ENCODE assay signal across 1 cellular context in genomic region chr2:28566441-28567075, GRCh38.
TF ChIP-seq lines count a peak whose summit lies in the region.

No MANE protein-coding gene starts in this region.

TF ChIP-seq in K562, 482 proteins besides CTCF, POLR2A, EP300 and RAD21 (continued from another document and continues in another):
- TF ChIP-seq ZNF398 (CRISPR knock-in tag; IDR thresholded peaks at IDR 0.05): no peak
- TF ChIP-seq KHSRP (IDR thresholded peaks at IDR 0.05): no peak
- no peak for TF ChIP-seq TAL1 (IDR thresholded peaks at IDR 0.05)
- peak; percentile 81 for TF ChIP-seq STAG1 (CRISPR knock-in tag; IDR thresholded peaks at IDR 0.05; ENCODE audit: borderline replicate concordance)
- TF ChIP-seq ZNF77 (CRISPR knock-in tag; IDR thresholded peaks at IDR 0.05): no peak
- TF ChIP-seq ATF7 (IDR thresholded peaks at IDR 0.05): 0 out of 2 replicates have a peak, but pooled peaks have one; percentile 38
- TF ChIP-seq NFIC (IDR thresholded peaks at IDR 0.05): no peak
- no peak for TF ChIP-seq ZNF395 (CRISPR knock-in tag; IDR thresholded peaks at IDR 0.05)
- TF ChIP-seq RBM34 (IDR thresholded peaks at IDR 0.05; ENCODE audit: borderline replicate concordance, insufficient read depth, low read length): no peak
- no peak for TF ChIP-seq MYBL2 (IDR thresholded peaks at IDR 0.05; ENCODE audit: low read depth)
- TF ChIP-seq MYBL2 (CRISPR knock-in tag; IDR thresholded peaks at IDR 0.05; ENCODE audit: borderline replicate concordance): no peak
- TF ChIP-seq KDM2B (CRISPR knock-in tag; IDR thresholded peaks at IDR 0.05): no peak
- TF ChIP-seq CREB3L1 (IDR thresholded peaks at IDR 0.05; ENCODE audit: borderline replicate concordance, low read depth): no peak
- TF ChIP-seq PYGO2 (tag; IDR thresholded peaks at IDR 0.05): no peak
- no peak for TF ChIP-seq CREB1 (IDR thresholded peaks at IDR 0.05)
- no peak for TF ChIP-seq CREB1 (CRISPR knock-in tag; IDR thresholded peaks at IDR 0.05)
- no peak for TF ChIP-seq ZNF23 (CRISPR knock-in tag; IDR thresholded peaks at IDR 0.05)
- TF ChIP-seq, protein P1, sequence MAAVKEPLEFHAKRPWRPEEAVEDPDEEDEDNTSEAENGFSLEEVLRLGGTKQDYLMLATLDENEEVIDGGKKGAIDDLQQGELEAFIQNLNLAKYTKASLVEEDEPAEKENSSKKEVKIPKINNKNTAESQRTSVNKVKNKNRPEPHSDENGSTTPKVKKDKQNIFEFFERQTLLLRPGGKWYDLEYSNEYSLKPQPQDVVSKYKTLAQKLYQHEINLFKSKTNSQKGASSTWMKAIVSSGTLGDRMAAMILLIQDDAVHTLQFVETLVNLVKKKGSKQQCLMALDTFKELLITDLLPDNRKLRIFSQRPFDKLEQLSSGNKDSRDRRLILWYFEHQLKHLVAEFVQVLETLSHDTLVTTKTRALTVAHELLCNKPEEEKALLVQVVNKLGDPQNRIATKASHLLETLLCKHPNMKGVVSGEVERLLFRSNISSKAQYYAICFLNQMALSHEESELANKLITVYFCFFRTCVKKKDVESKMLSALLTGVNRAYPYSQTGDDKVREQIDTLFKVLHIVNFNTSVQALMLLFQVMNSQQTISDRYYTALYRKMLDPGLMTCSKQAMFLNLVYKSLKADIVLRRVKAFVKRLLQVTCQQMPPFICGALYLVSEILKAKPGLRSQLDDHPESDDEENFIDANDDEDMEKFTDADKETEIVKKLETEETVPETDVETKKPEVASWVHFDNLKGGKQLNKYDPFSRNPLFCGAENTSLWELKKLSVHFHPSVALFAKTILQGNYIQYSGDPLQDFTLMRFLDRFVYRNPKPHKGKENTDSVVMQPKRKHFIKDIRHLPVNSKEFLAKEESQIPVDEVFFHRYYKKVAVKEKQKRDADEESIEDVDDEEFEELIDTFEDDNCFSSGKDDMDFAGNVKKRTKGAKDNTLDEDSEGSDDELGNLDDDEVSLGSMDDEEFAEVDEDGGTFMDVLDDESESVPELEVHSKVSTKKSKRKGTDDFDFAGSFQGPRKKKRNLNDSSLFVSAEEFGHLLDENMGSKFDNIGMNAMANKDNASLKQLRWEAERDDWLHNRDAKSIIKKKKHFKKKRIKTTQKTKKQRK (IDR thresholded peaks at IDR 0.05; ENCODE audit: borderline replicate concordance, low read depth, low read length): no peak
- TF ChIP-seq KLF13 (tag; IDR thresholded peaks at IDR 0.05; ENCODE audit: borderline replicate concordance, low read depth): no peak
- TF ChIP-seq THAP7 (CRISPR knock-in tag; IDR thresholded peaks at IDR 0.05): no peak
- no peak for TF ChIP-seq ZKSCAN3 (CRISPR knock-in tag; IDR thresholded peaks at IDR 0.05)
- TF ChIP-seq CTCFL (IDR thresholded peaks at IDR 0.05; ENCODE audit: borderline replicate concordance, insufficient read depth, low read depth, low read length, poor library complexity, severe bottlenecking): peak; percentile 58
- no peak for TF ChIP-seq WHSC1 (IDR thresholded peaks at IDR 0.05; ENCODE audit: low read length)
- TF ChIP-seq FOXP1 (CRISPR knock-in tag; IDR thresholded peaks at IDR 0.05): no peak
- TF ChIP-seq ZBTB17 (CRISPR knock-in tag; IDR thresholded peaks at IDR 0.05): no peak
- TF ChIP-seq PHTF2 (CRISPR knock-in tag; IDR thresholded peaks at IDR 0.05): no peak
- no peak for TF ChIP-seq ZNF24 (IDR thresholded peaks at IDR 0.05)
- TF ChIP-seq ZNF408 (CRISPR knock-in tag; IDR thresholded peaks at IDR 0.05; ENCODE audit: low read depth): no peak
- no peak for TF ChIP-seq MECOM (CRISPR knock-in tag; IDR thresholded peaks at IDR 0.05)
- TF ChIP-seq GATA2 (CRISPR knock-in tag; IDR thresholded peaks at IDR 0.05): no peak
- TF ChIP-seq, protein P2, sequence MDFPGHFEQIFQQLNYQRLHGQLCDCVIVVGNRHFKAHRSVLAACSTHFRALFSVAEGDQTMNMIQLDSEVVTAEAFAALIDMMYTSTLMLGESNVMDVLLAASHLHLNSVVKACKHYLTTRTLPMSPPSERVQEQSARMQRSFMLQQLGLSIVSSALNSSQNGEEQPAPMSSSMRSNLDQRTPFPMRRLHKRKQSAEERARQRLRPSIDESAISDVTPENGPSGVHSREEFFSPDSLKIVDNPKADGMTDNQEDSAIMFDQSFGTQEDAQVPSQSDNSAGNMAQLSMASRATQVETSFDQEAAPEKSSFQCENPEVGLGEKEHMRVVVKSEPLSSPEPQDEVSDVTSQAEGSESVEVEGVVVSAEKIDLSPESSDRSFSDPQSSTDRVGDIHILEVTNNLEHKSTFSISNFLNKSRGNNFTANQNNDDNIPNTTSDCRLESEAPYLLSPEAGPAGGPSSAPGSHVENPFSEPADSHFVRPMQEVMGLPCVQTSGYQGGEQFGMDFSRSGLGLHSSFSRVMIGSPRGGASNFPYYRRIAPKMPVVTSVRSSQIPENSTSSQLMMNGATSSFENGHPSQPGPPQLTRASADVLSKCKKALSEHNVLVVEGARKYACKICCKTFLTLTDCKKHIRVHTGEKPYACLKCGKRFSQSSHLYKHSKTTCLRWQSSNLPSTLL (IDR thresholded peaks at IDR 0.05): no peak
- TF ChIP-seq, protein P3, sequence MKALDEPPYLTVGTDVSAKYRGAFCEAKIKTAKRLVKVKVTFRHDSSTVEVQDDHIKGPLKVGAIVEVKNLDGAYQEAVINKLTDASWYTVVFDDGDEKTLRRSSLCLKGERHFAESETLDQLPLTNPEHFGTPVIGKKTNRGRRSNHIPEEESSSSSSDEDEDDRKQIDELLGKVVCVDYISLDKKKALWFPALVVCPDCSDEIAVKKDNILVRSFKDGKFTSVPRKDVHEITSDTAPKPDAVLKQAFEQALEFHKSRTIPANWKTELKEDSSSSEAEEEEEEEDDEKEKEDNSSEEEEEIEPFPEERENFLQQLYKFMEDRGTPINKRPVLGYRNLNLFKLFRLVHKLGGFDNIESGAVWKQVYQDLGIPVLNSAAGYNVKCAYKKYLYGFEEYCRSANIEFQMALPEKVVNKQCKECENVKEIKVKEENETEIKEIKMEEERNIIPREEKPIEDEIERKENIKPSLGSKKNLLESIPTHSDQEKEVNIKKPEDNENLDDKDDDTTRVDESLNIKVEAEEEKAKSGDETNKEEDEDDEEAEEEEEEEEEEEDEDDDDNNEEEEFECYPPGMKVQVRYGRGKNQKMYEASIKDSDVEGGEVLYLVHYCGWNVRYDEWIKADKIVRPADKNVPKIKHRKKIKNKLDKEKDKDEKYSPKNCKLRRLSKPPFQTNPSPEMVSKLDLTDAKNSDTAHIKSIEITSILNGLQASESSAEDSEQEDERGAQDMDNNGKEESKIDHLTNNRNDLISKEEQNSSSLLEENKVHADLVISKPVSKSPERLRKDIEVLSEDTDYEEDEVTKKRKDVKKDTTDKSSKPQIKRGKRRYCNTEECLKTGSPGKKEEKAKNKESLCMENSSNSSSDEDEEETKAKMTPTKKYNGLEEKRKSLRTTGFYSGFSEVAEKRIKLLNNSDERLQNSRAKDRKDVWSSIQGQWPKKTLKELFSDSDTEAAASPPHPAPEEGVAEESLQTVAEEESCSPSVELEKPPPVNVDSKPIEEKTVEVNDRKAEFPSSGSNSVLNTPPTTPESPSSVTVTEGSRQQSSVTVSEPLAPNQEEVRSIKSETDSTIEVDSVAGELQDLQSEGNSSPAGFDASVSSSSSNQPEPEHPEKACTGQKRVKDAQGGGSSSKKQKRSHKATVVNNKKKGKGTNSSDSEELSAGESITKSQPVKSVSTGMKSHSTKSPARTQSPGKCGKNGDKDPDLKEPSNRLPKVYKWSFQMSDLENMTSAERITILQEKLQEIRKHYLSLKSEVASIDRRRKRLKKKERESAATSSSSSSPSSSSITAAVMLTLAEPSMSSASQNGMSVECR (CRISPR knock-in tag; IDR thresholded peaks at IDR 0.05): 0 out of 2 replicates have a peak, but pooled peaks have one; percentile 32
- TF ChIP-seq SMAD2 (IDR thresholded peaks at IDR 0.05; ENCODE audit: low read depth, low read length): no peak
- TF ChIP-seq POLR3A (IDR thresholded peaks at IDR 0.05; ENCODE audit: borderline replicate concordance, extremely low read depth, insufficient read depth, insufficient read length): no peak
- no peak for TF ChIP-seq ZNF431 (CRISPR knock-in tag; IDR thresholded peaks at IDR 0.05)
- TF ChIP-seq TOE1 (IDR thresholded peaks at IDR 0.05; ENCODE audit: borderline replicate concordance): no peak
- TF ChIP-seq TOE1 (CRISPR knock-in tag; IDR thresholded peaks at IDR 0.05; ENCODE audit: borderline replicate concordance, low read depth): no peak
- no peak for TF ChIP-seq JUNB (CRISPR knock-in tag; conservative IDR thresholded peaks at IDR 0.05)
- TF ChIP-seq JUN (IDR thresholded peaks at IDR 0.05; ENCODE audit: borderline replicate concordance, low read depth, low read length): 0 out of 2 replicates have a peak, but pooled peaks have one; percentile 20
- no peak for TF ChIP-seq JUN (CRISPR knock-in tag; IDR thresholded peaks at IDR 0.05; ENCODE audit: borderline replicate concordance)
- no peak for TF ChIP-seq NCOA2 (IDR thresholded peaks at IDR 0.05; ENCODE audit: partially characterized antibody in 2 of 2)
- TF ChIP-seq, protein P4, sequence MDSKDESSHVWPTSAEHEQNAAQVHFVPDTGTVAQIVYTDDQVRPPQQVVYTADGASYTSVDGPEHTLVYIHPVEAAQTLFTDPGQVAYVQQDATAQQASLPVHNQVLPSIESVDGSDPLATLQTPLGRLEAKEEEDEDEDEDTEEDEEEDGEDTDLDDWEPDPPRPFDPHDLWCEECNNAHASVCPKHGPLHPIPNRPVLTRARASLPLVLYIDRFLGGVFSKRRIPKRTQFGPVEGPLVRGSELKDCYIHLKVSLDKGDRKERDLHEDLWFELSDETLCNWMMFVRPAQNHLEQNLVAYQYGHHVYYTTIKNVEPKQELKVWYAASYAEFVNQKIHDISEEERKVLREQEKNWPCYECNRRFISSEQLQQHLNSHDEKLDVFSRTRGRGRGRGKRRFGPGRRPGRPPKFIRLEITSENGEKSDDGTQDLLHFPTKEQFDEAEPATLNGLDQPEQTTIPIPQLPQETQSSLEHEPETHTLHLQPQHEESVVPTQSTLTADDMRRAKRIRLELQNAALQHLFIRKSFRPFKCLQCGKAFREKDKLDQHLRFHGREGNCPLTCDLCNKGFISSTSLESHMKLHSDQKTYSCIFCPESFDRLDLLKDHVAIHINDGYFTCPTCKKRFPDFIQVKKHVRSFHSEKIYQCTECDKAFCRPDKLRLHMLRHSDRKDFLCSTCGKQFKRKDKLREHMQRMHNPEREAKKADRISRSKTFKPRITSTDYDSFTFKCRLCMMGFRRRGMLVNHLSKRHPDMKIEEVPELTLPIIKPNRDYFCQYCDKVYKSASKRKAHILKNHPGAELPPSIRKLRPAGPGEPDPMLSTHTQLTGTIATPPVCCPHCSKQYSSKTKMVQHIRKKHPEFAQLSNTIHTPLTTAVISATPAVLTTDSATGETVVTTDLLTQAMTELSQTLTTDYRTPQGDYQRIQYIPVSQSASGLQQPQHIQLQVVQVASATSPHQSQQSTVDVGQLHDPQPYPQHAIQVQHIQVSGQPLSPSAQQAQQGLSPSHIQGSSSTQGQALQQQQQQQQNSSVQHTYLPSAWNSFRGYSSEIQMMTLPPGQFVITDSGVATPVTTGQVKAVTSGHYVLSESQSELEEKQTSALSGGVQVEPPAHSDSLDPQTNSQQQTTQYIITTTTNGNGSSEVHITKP (IDR thresholded peaks at IDR 0.05; ENCODE audit: partially characterized antibody): no peak
- peak in 1 of 2 experiments; percentile 61; a peak in 1 of 4 replicates for TF ChIP-seq RCOR1 (IDR thresholded peaks at IDR 0.05; ENCODE audit: borderline replicate concordance in 1 of 2, low read depth in 2 of 2, low read length in 2 of 2)
